Comparison of ENCODE assay signal across 18 cellular contexts in the genomic region with DNA sequence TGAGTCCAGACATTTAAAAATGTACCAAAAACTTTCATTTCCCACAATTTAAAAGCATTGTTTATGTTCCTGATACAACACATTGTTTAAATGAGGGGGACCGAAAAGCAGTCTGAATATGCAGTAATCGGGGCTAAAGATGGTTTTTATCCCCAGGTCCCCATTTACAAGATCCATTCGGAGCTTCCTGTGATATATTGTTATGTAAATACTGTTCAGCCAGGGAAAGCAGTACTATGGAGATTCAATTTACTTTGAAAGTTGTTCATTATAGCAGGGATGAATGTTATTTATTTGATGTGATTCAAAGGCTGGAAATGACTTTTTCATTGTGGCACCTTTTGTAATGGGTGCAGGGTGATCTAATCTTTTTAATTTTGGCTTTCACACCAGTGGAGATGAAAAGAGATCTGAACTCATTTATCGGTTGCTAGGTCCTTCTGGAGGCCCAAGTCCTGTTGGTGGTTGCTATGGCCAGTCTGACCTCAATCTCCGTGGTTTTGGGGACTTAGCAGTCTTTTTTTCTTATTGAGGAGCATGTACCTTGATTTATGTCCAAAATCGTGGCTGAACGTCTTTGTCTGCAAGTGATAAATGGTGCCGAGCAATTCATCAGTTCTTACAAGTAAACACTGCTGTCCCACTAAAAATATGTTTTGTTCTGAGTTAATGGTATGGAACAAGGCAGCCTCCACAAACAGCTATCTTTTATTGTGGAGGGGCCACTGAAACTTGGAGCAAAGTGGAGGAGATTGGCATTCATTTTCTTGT. TPM values are rescaled to one million over a fixed set of nuclear protein-coding genes. Genes with fewer than 3 reads are reported as not detected.
DNase-seq lines count a peak whose midpoint lies in the region; ATAC-seq and TF ChIP-seq lines count a peak whose summit lies in the region.
"Had no signal": no experiment of that assay in that cellular context is flagged by ENCODE, and none has a peak within 500 bp of the region (broad histone marks: within the 10 kb centered on the region; RNA-seq: fewer than 3 reads in every experiment).

No MANE protein-coding gene starts in this region.

- H3K9me3 Mint-ChIP-seq in GM23338 (no peaks in the 10 kb centered on the region), neural crest cell (no peaks in the 10 kb centered on the region)
- H3K9me3 Mint-ChIP-seq: stimulated activated naive B cell treated with anti-CD40 and anti-IgM and Interleukin-4, amounts not matched to agents 10 μg/mL and 1 μg/mL and 100 μg/mL, for 72 hours; T-cell had no signal

- H2AFZ ChIP-seq in GM23338 = no peak overlapping the region

- H3K4me3 Mint-ChIP-seq in GM23338 = peak overlapping the region; percentile 85
- peak overlapping the region; percentile 93 for H3K4me3 Mint-ChIP-seq in neural crest cell
- H3K4me3 Mint-ChIP-seq: stimulated activated naive B cell treated with anti-CD40 and anti-IgM and Interleukin-4, amounts not matched to agents 10 μg/mL and 1 μg/mL and 100 μg/mL, for 72 hours; T-cell had no signal

- H3K4me1 Mint-ChIP-seq in GM23338 = peaks cover 48% of the 10 kb centered on the region
- H3K4me1 Mint-ChIP-seq in neural crest cell = peaks cover 53% of the 10 kb centered on the region

- peaks cover 4% of the 10 kb centered on the region; the same call in 1 of the 2 replicates for H3F3A ChIP-seq in GM23338 (replicated peaks; ENCODE audit: low read depth)

- H3K36me3 ChIP-seq in GM23338 (ENCODE audit: insufficient read depth) (no peaks in the 10 kb centered on the region), endocrine pancreas (ENCODE audit: control insufficient read depth, insufficient read depth, low read length) (no peaks in the 10 kb centered on the region), sigmoid colon (no peaks in the 10 kb centered on the region)
- H3K36me3 ChIP-seq: ovary had no signal

- peaks cover 17% of the 10 kb centered on the region; the same call in 2 of the 3 replicates for H3K36me3 Mint-ChIP-seq in GM23338 (ENCODE audit: low read depth)
- H3K36me3 Mint-ChIP-seq in neural crest cell (ENCODE audit: low read depth) = no peaks in the 10 kb centered on the region
- H3K36me3 Mint-ChIP-seq: stimulated activated naive B cell treated with anti-CD40 and anti-IgM and Interleukin-4, amounts not matched to agents 10 μg/mL and 1 μg/mL and 100 μg/mL, for 72 hours; T-cell had no signal

- ATAC-seq in GM23338 (peak; percentile 53), HG02981 (IDR thresholded peaks at IDR 0.05; ENCODE audit: unreplicated experiment) (no peak), GM19455 (IDR thresholded peaks at IDR 0.05; ENCODE audit: unreplicated experiment) (no peak), SK-N-SH treated with all-trans-retinoic acid at 6 μM for 48 hours (no peak)
- ATAC-seq: HCT116; stimulated activated naive B cell treated with anti-CD40 and anti-IgM and Interleukin-4, amounts not matched to agents 10 μg/mL and 1 μg/mL and 100 μg/mL, for 72 hours; T-cell had no signal

- TF ChIP-seq POLR2A in sigmoid colon (IDR thresholded peaks at IDR 0.05) = no peak

- H4K20me1 ChIP-seq in GM23338 (replicated peaks; ENCODE audit: insufficient read depth) = no peaks in the 10 kb centered on the region

- H3K27ac Mint-ChIP-seq in GM23338 (peak overlapping the region; percentile 96), neural crest cell (ENCODE audit: unreplicated experiment) (peak overlapping the region; percentile 92)
- H3K27ac Mint-ChIP-seq: stimulated activated naive B cell treated with anti-CD40 and anti-IgM and Interleukin-4, amounts not matched to agents 10 μg/mL and 1 μg/mL and 100 μg/mL, for 72 hours; T-cell had no signal

- peak overlapping the region; percentile 99 for H3K27ac ChIP-seq in GM23338 (ENCODE audit: low read depth)
- H3K27ac ChIP-seq in sigmoid colon = no peak overlapping the region
- H3K27ac ChIP-seq: ovary had no signal

- peaks cover 8% of the 10 kb centered on the region; the same call in 1 of the 2 replicates for H3K27me3 ChIP-seq in GM23338 (ENCODE audit: insufficient read depth)
- no peaks in the 10 kb centered on the region for H3K27me3 ChIP-seq in endocrine pancreas (ENCODE audit: control insufficient read depth, insufficient read depth, low read length)
- H3K27me3 ChIP-seq in sigmoid colon = peaks cover 0 to 21% (median 0%) of the 10 kb centered on the region in 3 donors
- H3K27me3 ChIP-seq: ovary had no signal

- DNase-seq in GM23338 (ENCODE audit: low spot score) (peak; percentile 73), NCI-H2081 (lab: John Stamatoyannopoulos, UW) (peak; percentile 72 to 90), neural crest cell (ENCODE audit: low read depth, low spot score) (peak; percentile 16), sigmoid colon (no peak)
- DNase-seq: activated CD4-positive, alpha-beta T cell treated with anti-CD3 and anti-CD28 coated beads for 48 hours; activated T-cell treated with anti-CD3 and anti-CD28 coated beads, Interleukin-2, amount 50 U/mL, for 48 hours; AML-193; effector memory CD4-positive, alpha-beta T cell; ovary; stimulated activated CD4-positive, alpha-beta T cell treated with anti-CD3 and anti-CD28 coated beads, Interleukin-4, amount 100 ng/mL, for 1 hour; stimulated activated naive B cell treated with anti-CD40 and anti-IgM and Interleukin-4, amounts not matched to agents 10 μg/mL and 1 μg/mL and 100 μg/mL, for 72 hours; T-cell had no signal

- H3K27me3 Mint-ChIP-seq in GM23338 (ENCODE audit: insufficient read depth, low read depth, poor library complexity) (peaks cover 4% of the 10 kb centered on the region), neural crest cell (ENCODE audit: low read depth) (peaks cover 68% of the 10 kb centered on the region)

- no peaks in the 10 kb centered on the region for H3K9me2 ChIP-seq in GM23338 (ENCODE audit: insufficient read depth)

- H3K79me2 ChIP-seq in GM23338 (replicated peaks; ENCODE audit: insufficient read depth) = peaks cover 41% of the 10 kb centered on the region

- no peak for TF ChIP-seq EP300 in sigmoid colon (IDR thresholded peaks at IDR 0.05)

- peak overlapping the region; percentile 11 for H3K9ac ChIP-seq in endocrine pancreas (ENCODE audit: control insufficient read depth, insufficient read depth, low read length)

- TF ChIP-seq CTCF in GM23338 (conservative IDR thresholded peaks at IDR 0.05; ENCODE audit: low read depth in 2 of 2) = no peak
- no peak for TF ChIP-seq CTCF in neural crest cell (conservative IDR thresholded peaks at IDR 0.05)
- no peak for TF ChIP-seq CTCF in sigmoid colon (IDR thresholded peaks at IDR 0.05)

- H3K4me3 ChIP-seq in GM23338 (peak overlapping the region; percentile 74), endocrine pancreas (ENCODE audit: control insufficient read depth, insufficient read depth, low read length) (peak overlapping the region; percentile 84), sigmoid colon (no peak overlapping the region)
- H3K4me3 ChIP-seq: ovary had no signal

- peak overlapping the region; percentile 84 for H3K4me2 ChIP-seq in GM23338

- intact Hi-C loops in sigmoid colon (cut with DNase I) = no loop called here

- WGBS in sigmoid colon, 2 donors = 20 to 45% methylated on average over 8 of the region's 8 CpGs

- H3K4me1 ChIP-seq in GM23338 (ENCODE audit: insufficient read depth) = peaks cover 36% of the 10 kb centered on the region
- peaks cover 25% of the 10 kb centered on the region for H3K4me1 ChIP-seq in endocrine pancreas (ENCODE audit: control insufficient read depth, insufficient read depth, low read length)
- peaks cover 0 to 4% (median 0%) of the 10 kb centered on the region in 4 donors for H3K4me1 ChIP-seq in sigmoid colon

- H3K9me3 ChIP-seq in endocrine pancreas (ENCODE audit: control insufficient read depth, low read length) = no peaks in the 10 kb centered on the region
- no peaks in the 10 kb centered on the region for H3K9me3 ChIP-seq in sigmoid colon
- H3K9me3 ChIP-seq: ovary had no signal

TF ChIP-seq in SK-N-SH treated with all-trans-retinoic acid at 6 μM for 48 hours, 23 proteins besides CTCF, POLR2A, EP300 and RAD21 (continues in another document):
- TF ChIP-seq TOX (CRISPR knock-in tag; IDR thresholded peaks at IDR 0.05; ENCODE audit: borderline replicate concordance) (no peak), OSR1 (CRISPR knock-in tag; IDR thresholded peaks at IDR 0.05) (no peak), RARB (CRISPR knock-in tag; IDR thresholded peaks at IDR 0.05) (no peak), TCF4 (CRISPR knock-in tag; IDR thresholded peaks at IDR 0.05; ENCODE audit: borderline replicate concordance) (no peak), TSHZ2 (CRISPR knock-in tag; IDR thresholded peaks at IDR 0.05) (no peak), ZFP3 (CRISPR knock-in tag; IDR thresholded peaks at IDR 0.05) (no peak), BACH2 (CRISPR knock-in tag; IDR thresholded peaks at IDR 0.05; ENCODE audit: borderline replicate concordance) (no peak), ESRRG (CRISPR knock-in tag; IDR thresholded peaks at IDR 0.05) (no peak)

RNA-seq across cellular contexts. Expression of gene RMST, which starts 1.8 kb away (rescaled TPM):
- total RNA-seq in GM23338 (2014; rRNA removed; shearing (Covaris generic)) = 71.4 and 86.0 TPM in 2 replicates
- polyA plus RNA-seq in GM23338 (2016; fragmentation: Nextera tagmentation; extraction: Ambion mirVana) (38.1 and 46.3 TPM in 2 replicates), sigmoid colon (under 1 TPM in 1 of 3 donors, not detected in 2; 0.07 TPM)
- total RNA-seq in neural crest cell (152 and 163 TPM in 2 replicates), sigmoid colon (1 to 10 TPM in 3 of 4 donors, under 1 TPM in 1; 0.54 to 6.3 (median 4.0) TPM)
- total RNA-seq: T-cell had no signal
- polyA plus RNA-seq: liver, ovary had no signal

Comparison
In these comparisons a context has a peak if more than half of its experiments do, and no peak if none do; other contexts are left out.
1. H3K4me3 ChIP-seq: peak in GM23338 (single experiment) and endocrine pancreas (single experiment); none in sigmoid colon (0 of 4).